Comparison of ENCODE assay signal across 8 cellular contexts in genomic region chr1:6554907-6555778, GRCh38. TPM values are rescaled to one million over a fixed set of nuclear protein-coding genes. Genes with fewer than 3 reads are reported as not detected.
DNase-seq lines count a peak whose midpoint lies in the region; ATAC-seq and TF ChIP-seq lines count a peak whose summit lies in the region.

TAS1R1 (plus strand) TSS chr1:6555307; CDS start chr1:6555374, 67 bp downstream.

- ATAC-seq in HG02571 (IDR thresholded peaks at IDR 0.05; ENCODE audit: unreplicated experiment), result no peak
- no peak for ATAC-seq in HG03439 (IDR thresholded peaks at IDR 0.05; ENCODE audit: unreplicated experiment)
- ATAC-seq in HG03108 (IDR thresholded peaks at IDR 0.05; ENCODE audit: unreplicated experiment), result no peak

- DNase-seq in HFF-Myc (ENCODE audit: extremely low read depth, low read depth) (no peak), cardiac septum (ENCODE audit: low spot score) (peak; percentile 76), putamen (ENCODE audit: low spot score) (peak; percentile 20), KBM-7 (no peak)
- no peak for DNase-seq in activated T-helper 1 cell treated with anti-CD3 and anti-CD28 coated beads, Interleukin-12 subunit alpha, Interleukin-12 subunit beta, Interleukin-2, Interleukin-4 antibody, amounts not matched to agents 30 ng/mL and 10 ng/mL and 1 ng/mL, durations not matched to agents 14 hours and 24 hours and 36 hours (ENCODE audit: low spot score)

- H3K27ac Mint-ChIP-seq in activated T-helper 1 cell treated with anti-CD3 and anti-CD28 coated beads, Interleukin-12 subunit alpha, Interleukin-12 subunit beta, Interleukin-2, Interleukin-4 antibody, amounts not matched to agents 30 ng/mL and 10 ng/mL and 1 ng/mL, durations not matched to agents 14 hours and 24 hours and 36 hours, result peak within 1 kb of the TSS; percentile 29

- no peaks in the 10 kb centered on the region for H3K27me3 Mint-ChIP-seq in activated T-helper 1 cell treated with anti-CD3 and anti-CD28 coated beads, Interleukin-12 subunit alpha, Interleukin-12 subunit beta, Interleukin-2, Interleukin-4 antibody, amounts not matched to agents 30 ng/mL and 10 ng/mL and 1 ng/mL, durations not matched to agents 14 hours and 24 hours and 36 hours (ENCODE audit: insufficient read depth)

- H3K4me1 Mint-ChIP-seq in activated T-helper 1 cell treated with anti-CD3 and anti-CD28 coated beads, Interleukin-12 subunit alpha, Interleukin-12 subunit beta, Interleukin-2, Interleukin-4 antibody, amounts not matched to agents 30 ng/mL and 10 ng/mL and 1 ng/mL, durations not matched to agents 14 hours and 24 hours and 36 hours (ENCODE audit: low read depth), result peaks cover 7% of the 10 kb centered on the region

- peak within 1 kb of the TSS; percentile 77 for H3K4me3 Mint-ChIP-seq in activated T-helper 1 cell treated with anti-CD3 and anti-CD28 coated beads, Interleukin-12 subunit alpha, Interleukin-12 subunit beta, Interleukin-2, Interleukin-4 antibody, amounts not matched to agents 30 ng/mL and 10 ng/mL and 1 ng/mL, durations not matched to agents 14 hours and 24 hours and 36 hours

- TF ChIP-seq CTCF in HFF-Myc (IDR thresholded peaks at IDR 0.05; ENCODE audit: low read depth, low read length, missing control alignments), result no peak

- H3K36me3 Mint-ChIP-seq in activated T-helper 1 cell treated with anti-CD3 and anti-CD28 coated beads, Interleukin-12 subunit alpha, Interleukin-12 subunit beta, Interleukin-2, Interleukin-4 antibody, amounts not matched to agents 30 ng/mL and 10 ng/mL and 1 ng/mL, durations not matched to agents 14 hours and 24 hours and 36 hours (ENCODE audit: low read depth), result peaks cover 3% of the 10 kb centered on the region

- H3K4me3 ChIP-seq in HFF-Myc (replicated peaks; ENCODE audit: low read depth, low read length), result peak within 1 kb of the TSS; percentile 100

- intact Hi-C loops in activated T-helper 1 cell treated with anti-CD3 and anti-CD28 coated beads, Interleukin-12 subunit alpha, Interleukin-12 subunit beta, Interleukin-2, Interleukin-4 antibody, amounts not matched to agents 30 ng/mL and 10 ng/mL and 1 ng/mL, durations not matched to agents 14 hours and 24 hours and 36 hours (cut with micrococcal nuclease), result loop anchor here (1.0 to 5.0 kb wide), 8 partner anchors 24 to 1227 kb away; partner anchors contain the start of genes CAMTA1, PER3, PHF13 and RPL22
- intact Hi-C loops in cardiac septum (cut with DNase I), result loop anchor here (1.0 to 2.0 kb wide), 4 partner anchors 24 to 146 kb away; partner anchors contain the start of genes DNAJC11, THAP3 and ZBTB48

- no peaks in the 10 kb centered on the region for H3K9me3 Mint-ChIP-seq in activated T-helper 1 cell treated with anti-CD3 and anti-CD28 coated beads, Interleukin-12 subunit alpha, Interleukin-12 subunit beta, Interleukin-2, Interleukin-4 antibody, amounts not matched to agents 30 ng/mL and 10 ng/mL and 1 ng/mL, durations not matched to agents 14 hours and 24 hours and 36 hours

- in situ Hi-C loops in KBM-7 (cut with MboI; ENCODE audit: low pct_unique_long_range_greater_than_20kb, low sequenced_read_pairs), result no loop called here

RNA-seq across cellular contexts. Expression of gene TAS1R1, which starts in this region (rescaled TPM):
- total RNA-seq in activated T-helper 1 cell treated with anti-CD3 and anti-CD28 coated beads, Interleukin-12 subunit alpha, Interleukin-12 subunit beta, Interleukin-2, Interleukin-4 antibody, amounts not matched to agents 30 ng/mL and 10 ng/mL and 1 ng/mL, durations not matched to agents 14 hours and 24 hours and 36 hours, result not detected in 2 replicates
- total RNA-seq in cardiac septum, result not detected

Comparison
In these comparisons a context has a peak if more than half of its experiments do, and no peak if none do; other contexts are left out.
1. Peak in DNase-seq in cardiac septum; RNA of the gene not detected or under 1 TPM.